Comparison of ENCODE assay signal across 7 cellular contexts in the genomic region with DNA sequence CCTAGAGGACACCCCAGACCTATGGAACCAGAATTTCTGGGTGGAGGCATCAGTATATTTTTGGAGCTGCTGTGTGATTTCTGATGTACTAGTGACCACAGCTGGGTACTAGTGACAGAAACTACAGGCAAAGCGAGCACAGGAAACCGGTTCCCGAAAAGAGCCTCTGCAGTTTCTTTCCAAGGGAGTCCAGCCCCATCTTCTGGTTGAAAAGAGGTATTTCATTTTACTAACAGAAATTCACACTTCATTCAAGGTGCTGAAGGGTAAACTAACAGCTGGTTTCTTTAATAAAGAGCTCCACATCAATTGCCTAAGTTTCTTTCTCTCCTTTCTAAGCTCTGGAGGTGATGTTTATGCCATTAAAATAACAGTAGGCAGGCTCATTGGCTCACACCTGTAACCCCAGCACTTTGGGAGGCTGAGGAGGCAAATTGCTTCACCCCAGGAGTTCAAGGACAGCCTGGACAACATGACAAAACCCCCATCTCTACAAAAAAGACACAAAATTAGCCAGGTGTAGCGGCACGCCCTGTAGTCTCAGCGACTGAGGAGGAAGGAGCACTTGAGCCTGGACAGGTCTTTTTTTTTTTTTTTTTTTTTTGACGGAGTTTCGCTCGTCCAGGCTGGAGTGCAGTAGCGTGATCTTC. TPM values are rescaled to one million over a fixed set of nuclear protein-coding genes. Genes with fewer than 3 reads are reported as not detected.
DNase-seq lines count a peak whose midpoint lies in the region; ATAC-seq lines count a peak whose summit lies in the region.

No MANE protein-coding gene starts in this region.

- no peak for ATAC-seq in GM21526 (IDR thresholded peaks at IDR 0.05; ENCODE audit: low FRiP score, unreplicated experiment)

- DNase-seq in DMS153 (lab: John Stamatoyannopoulos, UW) (peak; percentile 26), HCEC 1CT (peak; percentile 45), RPMI7951 (ENCODE audit: low read depth) (peak; percentile 47), dermis blood vessel endothelial cell (peak; percentile 66), medulla oblongata (ENCODE audit: extremely low spot score) (peak; percentile 63), OCI-M2 (lab: John Stamatoyannopoulos, UW; ENCODE audit: unreplicated experiment) (no peak)

RNA-seq across cellular contexts. Expression of a gene that starts 22.0 kb away (rescaled TPM):
- total RNA-seq in RPMI7951 (2014; rRNA removed; shearing (Covaris generic)): 29.9 and 30.8 TPM in 2 replicates
- 19.9 and 23.5 TPM in 2 replicates for total RNA-seq in dermis blood vessel endothelial cell

RNA-seq across cellular contexts. Expression of a gene that starts 33.1 kb away (rescaled TPM):
- total RNA-seq in RPMI7951 (2014; rRNA removed; shearing (Covaris generic)): 10.7 and 11.2 TPM in 2 replicates
- 10.2 and 16.7 TPM in 2 replicates for total RNA-seq in dermis blood vessel endothelial cell

RNA-seq across cellular contexts. Expression of a gene that starts 44.0 kb away (rescaled TPM):
- total RNA-seq in RPMI7951 (2014; rRNA removed; shearing (Covaris generic)): 11.1 and 14.6 TPM in 2 replicates
- 25.9 and 31.7 TPM in 2 replicates for total RNA-seq in dermis blood vessel endothelial cell

RNA-seq across cellular contexts. Expression of a gene that starts 55.0 kb away (rescaled TPM):
- total RNA-seq in RPMI7951 (2014; rRNA removed; shearing (Covaris generic)): 18.2 and 24.6 TPM in 2 replicates
- total RNA-seq in dermis blood vessel endothelial cell: 38.6 and 52.1 TPM in 2 replicates
